9 cellular contexts compared by ENCODE assay signal in genomic region chr19:47779524-47780214, GRCh38. TPM values are rescaled to one million over a fixed set of nuclear protein-coding genes. Genes with fewer than 3 reads are reported as not detected.
DNase-seq lines count a peak whose midpoint lies in the region; ATAC-seq and TF ChIP-seq lines count a peak whose summit lies in the region.
"Had no signal": no experiment of that assay in that cellular context is flagged by ENCODE, and none has a peak within 500 bp of the region (broad histone marks: within the 10 kb centered on the region; RNA-seq: fewer than 3 reads in every experiment).

No MANE protein-coding gene starts in this region.

- H3K27ac ChIP-seq in right cardiac atrium (ENCODE audit: low read length), result peak overlapping the region; percentile 93

- no peak for ATAC-seq in activated naive CD4-positive, alpha-beta T cell treated with anti-CD3 and anti-CD28 coated beads, Interleukin-2, amount 50 U/mL, for 72 hours
- peak; percentile 41 to 59 for ATAC-seq in right cardiac atrium
- ATAC-seq in GM21528 (IDR thresholded peaks at IDR 0.05; ENCODE audit: low FRiP score, unreplicated experiment), result no peak

- no peak for DNase-seq in activated naive CD4-positive, alpha-beta T cell treated with anti-CD3 and anti-CD28 coated beads, Interleukin-2, amount 50 U/mL, for 72 hours (ENCODE audit: low spot score in 2 of 2)
- DNase-seq in right cardiac atrium (peak; percentile 66 to 85 (median 83)), skeletal muscle cell (ENCODE audit: low read depth) (no peak), GM13976 (ENCODE audit: low spot score) (no peak), NCI-H226 (no peak), HCEC 1CT (no peak)

- H3K27ac Mint-ChIP-seq in activated naive CD4-positive, alpha-beta T cell treated with anti-CD3 and anti-CD28 coated beads, Interleukin-2, amount 50 U/mL, for 72 hours, result peak overlapping the region; percentile 96 to 99

- in situ Hi-C loops in GM13976 (cut with MboI; ENCODE audit: low sequenced_read_pairs, unreplicated experiment), result no loop called here

- intact Hi-C loops in right cardiac atrium (cut with DNase I), result no loop called here

- no peaks in the 10 kb centered on the region for H3K27me3 ChIP-seq in right cardiac atrium (ENCODE audit: control insufficient read depth, insufficient read depth)

- peaks cover 15 to 20% of the 10 kb centered on the region in 2 donors for H3K36me3 Mint-ChIP-seq in activated naive CD4-positive, alpha-beta T cell treated with anti-CD3 and anti-CD28 coated beads, Interleukin-2, amount 50 U/mL, for 72 hours

- no peaks in the 10 kb centered on the region for H3K9me3 Mint-ChIP-seq in activated naive CD4-positive, alpha-beta T cell treated with anti-CD3 and anti-CD28 coated beads, Interleukin-2, amount 50 U/mL, for 72 hours

- peaks cover 8% of the 10 kb centered on the region for H3K4me1 ChIP-seq in right cardiac atrium (ENCODE audit: control insufficient read depth, insufficient read depth, low read length)

- 35% methylated on average over 24 of the region's 24 CpGs for WGBS in right cardiac atrium

- H3K9me3 ChIP-seq in right cardiac atrium (ENCODE audit: control insufficient read depth, low read length), result no peaks in the 10 kb centered on the region

- H3K4me3 ChIP-seq in GM08714 (ENCODE audit: low read length), result peak overlapping the region; percentile 86
- H3K4me3 ChIP-seq in right cardiac atrium (ENCODE audit: low read length), result peak overlapping the region; percentile 86
- H3K4me3 ChIP-seq in skeletal muscle cell (ENCODE audit: low read depth, low read length), result peak overlapping the region; percentile 93

- no peak for TF ChIP-seq CTCF in GM13976 (IDR thresholded peaks at IDR 0.05; ENCODE audit: borderline replicate concordance, control extremely low read depth, extremely low read depth, insufficient read depth, missing control alignments)

RNA-seq across cellular contexts. Expression of gene SELENOW, which starts 1.2 kb away (rescaled TPM):
- total RNA-seq in activated naive CD4-positive, alpha-beta T cell treated with anti-CD3 and anti-CD28 coated beads, Interleukin-2, amount 50 U/mL, for 72 hours, result 100 to 1,000 TPM; 120 TPM
- 1,000 to 10,000 TPM in 2 of 4 donors, 100 to 1,000 TPM in 2; 857 to 1,126 (median 1,037) TPM for total RNA-seq in right cardiac atrium
- polyA plus RNA-seq in right cardiac atrium, result 1,795 TPM

RNA-seq across cellular contexts. Expression of gene TPRX1, which starts 24.7 kb away (rescaled TPM):
- total RNA-seq in activated naive CD4-positive, alpha-beta T cell treated with anti-CD3 and anti-CD28 coated beads, Interleukin-2, amount 50 U/mL, for 72 hours, result not detected
- total RNA-seq in right cardiac atrium, result not detected
- not detected for polyA plus RNA-seq in right cardiac atrium
- total RNA-seq: M059J had no signal

RNA-seq across cellular contexts. Expression of gene NOP53, which starts 34.3 kb away (rescaled TPM):
- total RNA-seq in activated naive CD4-positive, alpha-beta T cell treated with anti-CD3 and anti-CD28 coated beads, Interleukin-2, amount 50 U/mL, for 72 hours, result 100 to 1,000 TPM; 324 to 421 TPM
- 100 to 1,000 TPM; 191 to 248 (median 237) TPM for total RNA-seq in right cardiac atrium
- 322 TPM for polyA plus RNA-seq in right cardiac atrium

RNA-seq across cellular contexts. Expression of gene CRX, which starts 42.1 kb away (rescaled TPM):
- not detected for total RNA-seq in activated naive CD4-positive, alpha-beta T cell treated with anti-CD3 and anti-CD28 coated beads, Interleukin-2, amount 50 U/mL, for 72 hours
- not detected for total RNA-seq in right cardiac atrium
- not detected for polyA plus RNA-seq in right cardiac atrium
- total RNA-seq: M059J had no signal

Comparison
In these comparisons a context has a peak if more than half of its experiments do, and no peak if none do; other contexts are left out.
1. ATAC-seq: peak in right cardiac atrium (2 of 2); none in activated naive CD4-positive, alpha-beta T cell treated with anti-CD3 and anti-CD28 coated beads, Interleukin-2, amount 50 U/mL, for 72 hours (0 of 2) and GM21528 (single experiment).
2. DNase-seq: peak in right cardiac atrium (3 of 3); none in activated naive CD4-positive, alpha-beta T cell treated with anti-CD3 and anti-CD28 coated beads, Interleukin-2, amount 50 U/mL, for 72 hours (0 of 2), skeletal muscle cell (single experiment), GM13976 (single experiment), NCI-H226 (single experiment) and HCEC 1CT (single experiment).
3. RNA of gene SELENOW, which starts 1.2 kb away (total RNA-seq): 857 to 1,126 TPM in right cardiac atrium; 120 TPM in activated naive CD4-positive, alpha-beta T cell treated with anti-CD3 and anti-CD28 coated beads, Interleukin-2, amount 50 U/mL, for 72 hours; every median in the first group is over 4 times any median in the second.
4. Peak in every context shown above with its lines, with median percentiles within 50 percentile points of each other: H3K4me3 ChIP-seq.